ENCODE assay signal across 24 cellular contexts in genomic region chr5:128475693-128476092, GRCh38.
A peak's percentile ranks its signal among the peaks of the same experiment; 100 is the strongest.
DNase-seq lines count a peak whose midpoint lies in the region; ATAC-seq, FAIRE-seq and TF ChIP-seq lines count a peak whose summit lies in the region.
"Had no signal": no experiment of that assay in that cellular context is flagged by ENCODE, and none has a peak within 500 bp of the region (broad histone marks: within the 10 kb centered on the region; RNA-seq: fewer than 3 reads in every experiment).

No MANE protein-coding gene starts in this region.

- H3K36me3 Mint-ChIP-seq in endodermal cell (ENCODE audit: low read depth) (peaks cover 1% of the 10 kb centered on the region), endothelial cell (ENCODE audit: low read depth, unreplicated experiment) (no peaks in the 10 kb centered on the region)
- H3K36me3 Mint-ChIP-seq: CD8-positive, alpha-beta memory T cell had no signal

- H3K4me1 ChIP-seq in heart left ventricle (peaks cover 0 to 10% (median 3%) of the 10 kb centered on the region in 12 donors), endodermal cell (ENCODE audit: control insufficient read depth, insufficient read depth, low read length) (peaks cover 9% of the 10 kb centered on the region)
- H3K4me1 ChIP-seq: BE2C, HAP-1 had no signal

- peak overlapping the region; percentile 6 for H3K27ac Mint-ChIP-seq in endodermal cell
- H3K27ac Mint-ChIP-seq in endothelial cell (ENCODE audit: unreplicated experiment), result no peak overlapping the region
- H3K27ac Mint-ChIP-seq: CD14-positive monocyte; CD4-positive, alpha-beta T cell; CD8-positive, alpha-beta memory T cell; HFFc6 had no signal

- peak overlapping the region; percentile 15 for H3K4me3 Mint-ChIP-seq in endodermal cell
- H3K4me3 Mint-ChIP-seq in endothelial cell (ENCODE audit: unreplicated experiment), result no peak overlapping the region
- H3K4me3 Mint-ChIP-seq: CD14-positive monocyte; CD4-positive, alpha-beta T cell; CD8-positive, alpha-beta memory T cell; HFFc6 had no signal

- WGBS in heart left ventricle, 4 donors, result 36 to 40% (median 38%) methylated on average over 3 of the region's 3 CpGs
- 75 to 100% methylated on average over 1 to 3 of the region's 3 CpGs for WGBS in endodermal cell (ENCODE audit: insufficient coverage in 1 of 2, insufficient read length in 1 of 2), 2 experiments

- no peaks in the 10 kb centered on the region for H3K27me3 Mint-ChIP-seq in endodermal cell (ENCODE audit: insufficient read depth)
- no peaks in the 10 kb centered on the region for H3K27me3 Mint-ChIP-seq in endothelial cell (ENCODE audit: unreplicated experiment)
- H3K27me3 Mint-ChIP-seq: CD4-positive, alpha-beta T cell; CD8-positive, alpha-beta memory T cell had no signal

- H3K4me1 Mint-ChIP-seq in endodermal cell (peaks cover 23% of the 10 kb centered on the region), endothelial cell (ENCODE audit: unreplicated experiment) (peaks cover 1% of the 10 kb centered on the region)
- H3K4me1 Mint-ChIP-seq: CD8-positive, alpha-beta memory T cell had no signal

- FAIRE-seq in D721Med (lab: Jason Lieb, UNC), result peak; percentile 35
- FAIRE-seq: A549, GM12891, GM18507, H54 had no signal

- intact Hi-C loops in heart left ventricle (cut with DNase I), result no loop called here
- intact Hi-C loops in cardiac septum (cut with DNase I), result no loop called here

- H3K4me3 ChIP-seq in heart left ventricle (no peak overlapping the region), endodermal cell (ENCODE audit: low read length) (peak overlapping the region; percentile 57)
- H3K4me3 ChIP-seq: A549; BLaER1 treated with 17β-estradiol and CSF1 and Interleukin-3, amounts not matched to agents 10 nM and 100 nM; HAP-1 had no signal

- H3K9me3 Mint-ChIP-seq in endodermal cell, result no peaks in the 10 kb centered on the region
- no peaks in the 10 kb centered on the region for H3K9me3 Mint-ChIP-seq in endothelial cell (ENCODE audit: unreplicated experiment)

- TF ChIP-seq POLR2A in heart left ventricle (IDR thresholded peaks at IDR 0.05), result no peak

- TF ChIP-seq CTCF in heart left ventricle (IDR thresholded peaks at IDR 0.05) (no peak), D721Med (IDR thresholded peaks at IDR 0.05; ENCODE audit: insufficient read depth, missing control alignments) (no peak), endodermal cell (conservative IDR thresholded peaks at IDR 0.05) (no peak), endothelial cell (IDR thresholded peaks at IDR 0.05; ENCODE audit: unreplicated experiment) (no peak)

- peak in 2 of 4 donors; percentile 21 to 52 for ATAC-seq in heart left ventricle
- ATAC-seq: A549 had no signal

- no peaks in the 10 kb centered on the region for H3K36me3 ChIP-seq in heart left ventricle
- H3K36me3 ChIP-seq in endodermal cell (ENCODE audit: control insufficient read depth, insufficient read depth, low read length), result no peaks in the 10 kb centered on the region
- H3K36me3 ChIP-seq: BE2C; BLaER1 treated with 17β-estradiol and CSF1 and Interleukin-3, amounts not matched to agents 10 nM and 100 nM; HAP-1 had no signal

- DNase-seq in heart left ventricle (no peak), cardiac septum (ENCODE audit: low spot score) (no peak), D721Med (ENCODE audit: insufficient read length, low spot score) (no peak), endodermal cell (no peak), endothelial cell (ENCODE audit: low spot score) (no peak)
- DNase-seq in stimulated activated CD4-positive, alpha-beta T cell treated with anti-CD3 and anti-CD28 coated beads, Interleukin-15, amount 100 ng/mL, for 24 hours, result no peak
- DNase-seq: 8988T; ACHN; AML-193; BE2C; CD4-positive, alpha-beta T cell; CD8-positive, alpha-beta memory T cell; DMS53; DMS79 treated with DMSO at 0.1 percent for 48 hours; GF-D8; GOT3; HFFc6 had no signal

- H3K27me3 ChIP-seq in heart left ventricle, result no peaks in the 10 kb centered on the region
- H3K27me3 ChIP-seq in endodermal cell (ENCODE audit: control insufficient read depth, insufficient read depth, low read length, poor library complexity, severe bottlenecking), result no peaks in the 10 kb centered on the region
- H3K27me3 ChIP-seq: BE2C; BLaER1 treated with 17β-estradiol and CSF1 and Interleukin-3, amounts not matched to agents 10 nM and 100 nM had no signal

- H3K9ac ChIP-seq in endodermal cell (ENCODE audit: extremely low read depth, low read length, poor library complexity, severe bottlenecking), result no peak overlapping the region
- H3K9ac ChIP-seq: BLaER1 treated with 17β-estradiol and CSF1 and Interleukin-3, amounts not matched to agents 10 nM and 100 nM had no signal

- peak overlapping the region in 8 of 12 donors; percentile 1 to 71 (median 20) for H3K27ac ChIP-seq in heart left ventricle
- no peak overlapping the region for H3K27ac ChIP-seq in endodermal cell (ENCODE audit: low read depth, low read length)
- H3K27ac ChIP-seq: A549; BLaER1 treated with 17β-estradiol and CSF1 and Interleukin-3, amounts not matched to agents 10 nM and 100 nM had no signal

- H3K9me3 ChIP-seq in heart left ventricle, result no peaks in the 10 kb centered on the region
- H3K9me3 ChIP-seq in endodermal cell (ENCODE audit: control insufficient read depth, low read length), result no peaks in the 10 kb centered on the region
- H3K9me3 ChIP-seq: A549; BE2C; BLaER1 treated with 17β-estradiol and CSF1 and Interleukin-3, amounts not matched to agents 10 nM and 100 nM; HAP-1 had no signal
